1 cellular context compared by ENCODE assay signal in genomic region chr4:123396294-123397275, GRCh38.
A peak's percentile ranks its signal among the peaks of the same experiment; 100 is the strongest.
TF ChIP-seq lines count a peak whose summit lies in the region.

Gene SPRY1, plus strand, starts transcription at chr4:123396795. Its CDS starts 4,797 bp downstream, at chr4:123401592.

TF ChIP-seq in WTC11, 78 proteins besides CTCF, POLR2A, EP300 and RAD21 (continued from another document):
- TF ChIP-seq FOXP4 (CRISPR knock-in tag; IDR thresholded peaks at IDR 0.05): 0 out of 2 replicates have a peak, but pooled peaks have one; percentile 52
- TF ChIP-seq, protein P1, sequence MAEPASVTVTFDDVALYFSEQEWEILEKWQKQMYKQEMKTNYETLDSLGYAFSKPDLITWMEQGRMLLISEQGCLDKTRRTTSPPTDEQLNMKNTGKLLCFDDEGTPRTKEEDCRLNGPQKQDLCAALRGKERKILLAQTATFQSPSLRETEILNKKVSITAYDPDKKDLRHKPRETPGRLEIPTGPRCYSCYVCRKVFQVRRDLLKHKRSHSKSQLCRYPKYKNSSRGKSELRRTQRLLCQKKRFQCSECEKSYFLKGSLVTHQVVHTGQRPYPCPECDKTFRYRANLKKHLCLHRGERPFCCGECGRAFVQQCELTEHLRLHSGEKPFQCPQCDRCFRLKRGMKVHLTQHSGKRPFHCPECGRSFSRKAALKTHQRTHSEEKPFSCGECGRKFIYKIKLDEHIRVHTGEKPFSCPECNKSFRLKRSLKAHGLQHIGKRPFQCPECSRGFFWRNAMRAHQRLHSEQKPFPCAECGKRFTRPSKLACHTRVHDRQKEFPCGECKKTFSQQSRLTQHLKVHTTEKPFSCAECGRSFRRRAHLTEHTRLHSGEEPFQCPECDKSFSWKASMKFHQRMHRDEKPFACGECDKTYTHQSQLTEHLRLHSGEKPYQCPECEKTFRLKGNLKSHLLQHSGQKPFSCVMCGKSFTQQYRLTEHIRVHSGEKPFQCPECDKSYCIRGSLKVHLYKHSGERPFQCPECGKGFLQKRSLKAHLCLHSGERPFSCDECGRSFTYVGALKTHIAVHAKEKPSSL (CRISPR knock-in tag; conservative IDR thresholded peaks at IDR 0.05): no peak
- peak; percentile 77 for TF ChIP-seq ETV6 (CRISPR knock-in tag; IDR thresholded peaks at IDR 0.05)
- TF ChIP-seq ZNF317 (CRISPR knock-in tag; IDR thresholded peaks at IDR 0.05; ENCODE audit: borderline replicate concordance, low read depth): no peak
- no peak for TF ChIP-seq ZNF121 (CRISPR knock-in tag; IDR thresholded peaks at IDR 0.05)
- TF ChIP-seq JAZF1 (CRISPR knock-in tag; IDR thresholded peaks at IDR 0.05): no peak
- no peak for TF ChIP-seq ZNF219 (CRISPR knock-in tag; IDR thresholded peaks at IDR 0.05; ENCODE audit: borderline replicate concordance)
- peak; percentile 59; the same call in 1 of the 2 replicates for TF ChIP-seq SP1 (CRISPR knock-in tag; conservative IDR thresholded peaks at IDR 0.05)
